1 cellular context compared by ENCODE assay signal in genomic region chr9:92964981-92965758, GRCh38.
TF ChIP-seq lines count a peak whose summit lies in the region.

No MANE protein-coding gene starts in this region.

TF ChIP-seq in IMR-90, 13 proteins besides CTCF, POLR2A, EP300 and RAD21:
- TF ChIP-seq, protein P1, sequence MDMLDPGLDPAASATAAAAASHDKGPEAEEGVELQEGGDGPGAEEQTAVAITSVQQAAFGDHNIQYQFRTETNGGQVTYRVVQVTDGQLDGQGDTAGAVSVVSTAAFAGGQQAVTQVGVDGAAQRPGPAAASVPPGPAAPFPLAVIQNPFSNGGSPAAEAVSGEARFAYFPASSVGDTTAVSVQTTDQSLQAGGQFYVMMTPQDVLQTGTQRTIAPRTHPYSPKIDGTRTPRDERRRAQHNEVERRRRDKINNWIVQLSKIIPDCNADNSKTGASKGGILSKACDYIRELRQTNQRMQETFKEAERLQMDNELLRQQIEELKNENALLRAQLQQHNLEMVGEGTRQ (IDR thresholded peaks at IDR 0.05; ENCODE audit: low read depth, low read length), result no peak
- TF ChIP-seq RCOR1 (IDR thresholded peaks at IDR 0.05; ENCODE audit: insufficient replicate concordance, low read length) (no peak), RFX5 (IDR thresholded peaks at IDR 0.05; ENCODE audit: low read depth, low read length) (no peak), CEBPB (IDR thresholded peaks at IDR 0.05; ENCODE audit: low read depth, low read length) (no peak)
- TF ChIP-seq, protein P2, sequence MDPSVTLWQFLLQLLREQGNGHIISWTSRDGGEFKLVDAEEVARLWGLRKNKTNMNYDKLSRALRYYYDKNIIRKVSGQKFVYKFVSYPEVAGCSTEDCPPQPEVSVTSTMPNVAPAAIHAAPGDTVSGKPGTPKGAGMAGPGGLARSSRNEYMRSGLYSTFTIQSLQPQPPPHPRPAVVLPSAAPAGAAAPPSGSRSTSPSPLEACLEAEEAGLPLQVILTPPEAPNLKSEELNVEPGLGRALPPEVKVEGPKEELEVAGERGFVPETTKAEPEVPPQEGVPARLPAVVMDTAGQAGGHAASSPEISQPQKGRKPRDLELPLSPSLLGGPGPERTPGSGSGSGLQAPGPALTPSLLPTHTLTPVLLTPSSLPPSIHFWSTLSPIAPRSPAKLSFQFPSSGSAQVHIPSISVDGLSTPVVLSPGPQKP (IDR thresholded peaks at IDR 0.05; ENCODE audit: borderline replicate concordance, low read depth, low read length), result no peak
TF ChIP-seq in IMR-90: peak in this region for 0.
